Comparison of ENCODE assay signal across 13 cellular contexts in genomic region chr20:11451793-11452291, GRCh38.
DNase-seq lines count a peak whose midpoint lies in the region; ATAC-seq and TF ChIP-seq lines count a peak whose summit lies in the region.
"Had no signal": no experiment of that assay in that cellular context is flagged by ENCODE, and none has a peak within 500 bp of the region (broad histone marks: within the 10 kb centered on the region; RNA-seq: fewer than 3 reads in every experiment).

No MANE protein-coding gene starts in this region.

- H3K9me3 ChIP-seq in BLaER1 treated with 17β-estradiol and CSF1 and Interleukin-3, amounts not matched to agents 10 nM and 100 nM (replicated peaks in 1 of 11): peaks cover 0 to 7% (median 0%) of the 10 kb centered on the region in 11 experiments; a peak in 3 of 22 replicates
- H3K9me3 ChIP-seq in aorta (ENCODE audit: control insufficient read depth, low read length) (no peaks in the 10 kb centered on the region), left lung (no peaks in the 10 kb centered on the region)
- H3K9me3 ChIP-seq: Peyer's patch, vagina had no signal

- TF ChIP-seq CTCF in endothelial cell (IDR thresholded peaks at IDR 0.05; ENCODE audit: unreplicated experiment) (no peak), nephron (IDR thresholded peaks at IDR 0.05; ENCODE audit: unreplicated experiment in 3 of 3) (no peak), left lung (IDR thresholded peaks at IDR 0.05) (no peak)

- H3K27ac ChIP-seq in BLaER1 treated with 17β-estradiol and CSF1 and Interleukin-3, amounts not matched to agents 10 nM and 100 nM: peak overlapping the region in 6 of 11 experiments; percentile 7 to 65 (median 52); a peak in 9 of 22 replicates
- H3K27ac ChIP-seq in aorta (ENCODE audit: low read depth in 1 of 2, low read length in 2 of 2) (no peak overlapping the region), left lung (peak overlapping the region in 1 of 2 donors; percentile 52)
- H3K27ac ChIP-seq: Peyer's patch, vagina had no signal

- H3K9ac ChIP-seq in BLaER1 treated with 17β-estradiol and CSF1 and Interleukin-3, amounts not matched to agents 10 nM and 100 nM: peak overlapping the region in 2 of 11 experiments; percentile 16 to 39; a peak in 2 of 22 replicates

- H3K9me3 Mint-ChIP-seq in endothelial cell (ENCODE audit: unreplicated experiment) (no peaks in the 10 kb centered on the region), nephron (no peaks in the 10 kb centered on the region)

- H3K36me3 Mint-ChIP-seq in endothelial cell (ENCODE audit: low read depth, unreplicated experiment) (no peaks in the 10 kb centered on the region), nephron (ENCODE audit: low read depth) (no peaks in the 10 kb centered on the region)

- H3K4me3 ChIP-seq in BLaER1 treated with 17β-estradiol and CSF1 and Interleukin-3, amounts not matched to agents 10 nM and 100 nM: no peak overlapping the region
- H3K4me3 ChIP-seq in aorta (ENCODE audit: low read length in 2 of 2) (no peak overlapping the region), left lung (no peak overlapping the region)
- H3K4me3 ChIP-seq: Peyer's patch, vagina had no signal

- H3K27me3 Mint-ChIP-seq in endothelial cell (ENCODE audit: unreplicated experiment) (no peaks in the 10 kb centered on the region), nephron (ENCODE audit: low read depth) (peaks cover 4% of the 10 kb centered on the region)
- H3K27me3 Mint-ChIP-seq: B cell had no signal

- H3K27me3 ChIP-seq in BLaER1 treated with 17β-estradiol and CSF1 and Interleukin-3, amounts not matched to agents 10 nM and 100 nM: no peaks in the 10 kb centered on the region
- H3K27me3 ChIP-seq in aorta (ENCODE audit: control insufficient read depth in 1 of 2, insufficient read depth in 2 of 2, low read length in 1 of 2) (no peaks in the 10 kb centered on the region), left lung (no peaks in the 10 kb centered on the region)
- H3K27me3 ChIP-seq: Peyer's patch, vagina had no signal

- H3K4me3 Mint-ChIP-seq in endothelial cell (ENCODE audit: unreplicated experiment) (no peak overlapping the region), nephron (peak overlapping the region; percentile 36 to 50 (median 37))
- H3K4me3 Mint-ChIP-seq: activated naive CD4-positive, alpha-beta T cell treated with anti-CD3 and anti-CD28 coated beads for 36 hours; B cell had no signal

- H4K20me1 ChIP-seq in BLaER1 treated with 17β-estradiol and CSF1 and Interleukin-3, amounts not matched to agents 10 nM and 100 nM: no peaks in the 10 kb centered on the region

- H3K4me1 Mint-ChIP-seq in endothelial cell (ENCODE audit: unreplicated experiment) (peaks cover 51% of the 10 kb centered on the region), nephron (peaks cover 73% of the 10 kb centered on the region)
- H3K4me1 Mint-ChIP-seq: B cell had no signal

- H3K4me2 ChIP-seq in BLaER1 treated with 17β-estradiol and CSF1 and Interleukin-3, amounts not matched to agents 10 nM and 100 nM: peak overlapping the region; percentile 7 to 70 (median 29); a peak in 15 of 22 replicates

- WGBS in aorta, 2 donors: 51 to 58% methylated on average over 7 of the region's 7 CpGs

- H3K27ac Mint-ChIP-seq in endothelial cell (ENCODE audit: unreplicated experiment) (peak overlapping the region; percentile 80), nephron (peak overlapping the region; percentile 88 to 92 (median 90))
- H3K27ac Mint-ChIP-seq: activated naive CD4-positive, alpha-beta T cell treated with anti-CD3 and anti-CD28 coated beads for 36 hours; B cell had no signal

- no peaks in the 10 kb centered on the region for H3K36me3 ChIP-seq in BLaER1 treated with 17β-estradiol and CSF1 and Interleukin-3, amounts not matched to agents 10 nM and 100 nM
- H3K36me3 ChIP-seq in aorta (ENCODE audit: control insufficient read depth in 1 of 2, insufficient read depth in 2 of 2, low read length in 1 of 2): no peaks in the 10 kb centered on the region
- H3K36me3 ChIP-seq in left lung: no peaks in the 10 kb centered on the region
- H3K36me3 ChIP-seq: Peyer's patch, vagina had no signal

- peaks cover 7 to 45% (median 24%) of the 10 kb centered on the region in 10 experiments; a peak in 18 of 20 replicates for H3K4me1 ChIP-seq in BLaER1 treated with 17β-estradiol and CSF1 and Interleukin-3, amounts not matched to agents 10 nM and 100 nM
- no peaks in the 10 kb centered on the region for H3K4me1 ChIP-seq in aorta (ENCODE audit: control insufficient read depth in 1 of 2, insufficient read depth in 2 of 2, low read length in 2 of 2)
- peaks cover 0 to 4% of the 10 kb centered on the region in 2 donors for H3K4me1 ChIP-seq in left lung

- ATAC-seq in aorta (ENCODE audit: low FRiP score): no peak
- ATAC-seq in left lung: no peak
- ATAC-seq in HG02870 (IDR thresholded peaks at IDR 0.05; ENCODE audit: unreplicated experiment): no peak
- ATAC-seq: left lobe of liver had no signal

- DNase-seq in NCI-H2171 treated with DMSO at 0.1 percent for 48 hours (lab: John Stamatoyannopoulos, UW): peak; percentile 49
- DNase-seq in endothelial cell (ENCODE audit: low spot score): no peak
- DNase-seq in aorta: no peak
- no peak for DNase-seq in left lung
- DNase-seq in activated effector memory CD4-positive, alpha-beta T cell treated with Interleukin-2 at 50 U/mL for 16 hours: no peak
- DNase-seq: activated naive CD4-positive, alpha-beta T cell treated with anti-CD3 and anti-CD28 coated beads for 36 hours; Peyer's patch had no signal

- intact Hi-C loops in aorta (cut with DNase I) (no loop called here), left lung (cut with DNase I) (no loop called here)

Comparison
In these comparisons a context has a peak if more than half of its experiments do, and no peak if none do; other contexts are left out.
1. H3K27ac ChIP-seq: peak in BLaER1 treated with 17β-estradiol and CSF1 and Interleukin-3, amounts not matched to agents 10 nM and 100 nM (6 of 11); none in aorta (0 of 2).